Comparison of ENCODE assay signal across 29 cellular contexts in the genomic region with DNA sequence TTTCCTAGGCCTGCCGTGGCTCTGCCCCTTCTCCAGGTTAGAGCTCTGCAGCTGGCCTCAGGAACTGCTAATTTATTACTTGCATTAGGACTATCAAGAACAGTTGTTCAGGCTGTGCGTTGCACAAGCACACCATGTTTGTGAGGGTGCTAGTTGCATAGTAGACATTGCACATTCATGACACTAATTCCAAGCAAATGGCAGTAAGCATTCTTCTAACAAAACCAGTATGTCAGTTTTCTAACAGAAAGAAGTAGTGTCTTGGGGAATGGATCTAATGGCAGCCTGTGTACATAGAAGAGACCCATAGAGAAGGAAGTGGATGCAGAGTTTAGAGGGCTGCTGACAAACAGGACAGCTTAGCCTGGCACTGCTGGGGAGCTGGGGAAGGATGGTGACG. TPM values are rescaled to one million over a fixed set of nuclear protein-coding genes. Genes with fewer than 3 reads are reported as not detected.
DNase-seq lines count a peak whose midpoint lies in the region; FAIRE-seq and TF ChIP-seq lines count a peak whose summit lies in the region.
"Had no signal": no experiment of that assay in that cellular context is flagged by ENCODE, and none has a peak within 500 bp of the region (broad histone marks: within the 10 kb centered on the region; RNA-seq: fewer than 3 reads in every experiment).

No MANE protein-coding gene starts in this region.

- TF ChIP-seq CTCF in C4-2B (conservative IDR thresholded peaks at IDR 0.05) (no peak), bronchial epithelial cell (IDR thresholded peaks at IDR 0.05; ENCODE audit: insufficient read depth, low read length, severe bottlenecking) (no peak), osteoblast (IDR thresholded peaks at IDR 0.05; ENCODE audit: extremely low read depth, low read depth, low read length) (no peak), colonic mucosa (IDR thresholded peaks at IDR 0.05) (no peak), transverse colon (IDR thresholded peaks at IDR 0.05) (no peak)

- no peak overlapping the region for H3K4me3 Mint-ChIP-seq in activated CD4-positive, alpha-beta memory T cell treated with anti-CD3 and anti-CD28 coated beads for 36 hours
- H3K4me3 Mint-ChIP-seq: B cell; CD14-positive monocyte; CD4-positive, alpha-beta memory T cell; CD4-positive, CD25-positive, alpha-beta regulatory T cell; CD8-positive, alpha-beta memory T cell had no signal

- H3K27me3 Mint-ChIP-seq in activated CD4-positive, alpha-beta memory T cell treated with anti-CD3 and anti-CD28 coated beads for 36 hours, result peaks cover 3% of the 10 kb centered on the region

- in situ Hi-C loops in transverse colon (cut with MboI; ENCODE audit: low pct_ligation_motif_present in 1 of 4, low pct_unique_long_range_greater_than_20kb in 1 of 4, low sequenced_read_pairs in 3 of 4), result no loop called here

- TF ChIP-seq POLR2A in transverse colon (IDR thresholded peaks at IDR 0.05), result no peak

- no peak overlapping the region for H3K4me2 ChIP-seq in osteoblast (ENCODE audit: insufficient read depth, low read length)

- H3K4me3 ChIP-seq in bronchial epithelial cell (ENCODE audit: low read depth, low read length) (no peak overlapping the region), osteoblast (ENCODE audit: insufficient read depth, low read length) (no peak overlapping the region), colonic mucosa (no peak overlapping the region), transverse colon (no peak overlapping the region)
- H3K4me3 ChIP-seq: BLaER1 treated with 17β-estradiol and CSF1 and Interleukin-3, amounts not matched to agents 10 nM and 100 nM; GM12878 had no signal

- no peak overlapping the region for H3K9ac ChIP-seq in colonic mucosa (ENCODE audit: low read depth in 2 of 2, low read length in 2 of 2)
- H3K9ac ChIP-seq: BLaER1 treated with 17β-estradiol and CSF1 and Interleukin-3, amounts not matched to agents 10 nM and 100 nM had no signal

- 89% methylated on average over 3 of the region's 3 CpGs; no CpG with 5 or more reads in 1 of the 2 donors for WGBS in transverse colon (ENCODE audit: low coverage in 1 of 2), 2 donors

- H3K9me3 ChIP-seq in osteoblast (ENCODE audit: low read depth, low read length), result no peaks in the 10 kb centered on the region
- no peaks in the 10 kb centered on the region for H3K9me3 ChIP-seq in colonic mucosa
- no peaks in the 10 kb centered on the region for H3K9me3 ChIP-seq in transverse colon
- H3K9me3 ChIP-seq: BLaER1 treated with 17β-estradiol and CSF1 and Interleukin-3, amounts not matched to agents 10 nM and 100 nM had no signal

- FAIRE-seq in bronchial epithelial cell (lab: Jason Lieb, UNC) (peak; percentile 50), urothelium cell line (lab: Jason Lieb, UNC) (peak; percentile 72)
- FAIRE-seq: A204.1, GM12878, GM12892, GM18507 had no signal

- H3K4me1 Mint-ChIP-seq in activated CD4-positive, alpha-beta memory T cell treated with anti-CD3 and anti-CD28 coated beads for 36 hours (ENCODE audit: low read depth), result no peaks in the 10 kb centered on the region
- H3K4me1 Mint-ChIP-seq: B cell; CD14-positive monocyte; CD4-positive, alpha-beta memory T cell; CD4-positive, CD25-positive, alpha-beta regulatory T cell; CD8-positive, alpha-beta memory T cell had no signal

- no peaks in the 10 kb centered on the region for H3K9me3 Mint-ChIP-seq in activated CD4-positive, alpha-beta memory T cell treated with anti-CD3 and anti-CD28 coated beads for 36 hours
- H3K9me3 Mint-ChIP-seq: CD14-positive monocyte; CD8-positive, alpha-beta memory T cell had no signal

- no peaks in the 10 kb centered on the region for H3K36me3 ChIP-seq in bronchial epithelial cell (ENCODE audit: control insufficient read depth, insufficient read depth, low read length)
- H3K36me3 ChIP-seq in osteoblast (ENCODE audit: insufficient read depth, low read length), result no peaks in the 10 kb centered on the region
- no peaks in the 10 kb centered on the region for H3K36me3 ChIP-seq in colonic mucosa
- no peaks in the 10 kb centered on the region for H3K36me3 ChIP-seq in transverse colon
- H3K36me3 ChIP-seq: BLaER1 treated with 17β-estradiol and CSF1 and Interleukin-3, amounts not matched to agents 10 nM and 100 nM had no signal

- DNase-seq in bronchial epithelial cell (ENCODE audit: low read depth) (no peak), osteoblast (ENCODE audit: insufficient read length, low spot score, missing footprints) (peak; percentile 58), urothelium cell line (ENCODE audit: low spot score) (no peak), NCI-H2107 treated with DMSO at 0.1 percent for 48 hours (lab: John Stamatoyannopoulos, UW; ENCODE audit: unreplicated experiment) (no peak), colonic mucosa (no peak), transverse colon (no peak)
- DNase-seq in activated CD4-positive, alpha-beta memory T cell treated with anti-CD3 and anti-CD28 coated beads for 36 hours, result no peak
- DNase-seq: 8988T; ACHN; AML-193; CD4-positive, alpha-beta memory T cell; CD4-positive, CD25-positive, alpha-beta regulatory T cell; CD8-positive, alpha-beta memory T cell; COR-L47; DMS 273 treated with DMSO at 0.1 percent for 48 hours; DMS153; DMS53; DMS79; DND-41; EL; GDM1 had no signal

- H3K27ac ChIP-seq in C4-2B (peak overlapping the region; percentile 96), osteoblast (ENCODE audit: low read depth, low read length) (no peak overlapping the region), colonic mucosa (no peak overlapping the region), transverse colon (no peak overlapping the region)
- H3K27ac ChIP-seq: BLaER1 treated with 17β-estradiol and CSF1 and Interleukin-3, amounts not matched to agents 10 nM and 100 nM had no signal

- no peak overlapping the region for H2AFZ ChIP-seq in osteoblast (ENCODE audit: low read length)

- H3K27me3 ChIP-seq in bronchial epithelial cell (ENCODE audit: control insufficient read depth, insufficient read depth, low read length) (peaks cover 4% of the 10 kb centered on the region), osteoblast (ENCODE audit: insufficient read depth, low read length) (peaks cover 17% of the 10 kb centered on the region), colonic mucosa (no peaks in the 10 kb centered on the region), transverse colon (no peaks in the 10 kb centered on the region)
- H3K27me3 ChIP-seq: BLaER1 treated with 17β-estradiol and CSF1 and Interleukin-3, amounts not matched to agents 10 nM and 100 nM had no signal

- intact Hi-C loops in colonic mucosa (cut with DNase I) (no loop called here), transverse colon (cut with DNase I; ENCODE audit: low total_unique reads) (no loop called here)
- intact Hi-C loops in activated CD4-positive, alpha-beta memory T cell treated with anti-CD3 and anti-CD28 coated beads for 36 hours (cut with micrococcal nuclease), result no loop called here

- no peaks in the 10 kb centered on the region for H3K4me1 ChIP-seq in osteoblast (ENCODE audit: insufficient read depth, low read length)
- no peaks in the 10 kb centered on the region for H3K4me1 ChIP-seq in colonic mucosa
- peaks cover 0 to 9% (median 3%) of the 10 kb centered on the region in 4 donors for H3K4me1 ChIP-seq in transverse colon

- no peaks in the 10 kb centered on the region for H4K20me1 ChIP-seq in osteoblast (ENCODE audit: insufficient read depth, low read length)

- CTCF ChIA-PET in activated CD4-positive, alpha-beta memory T cell treated with anti-CD3 and anti-CD28 coated beads for 36 hours (lab: Charles Lee), result interaction anchor here (0.9 to 1.3 kb wide), 2 partner anchors 83 to 102 kb away, joined by 3 to 4 read pairs; no protein-coding TSS in a partner anchor

- TF ChIP-seq EP300 in transverse colon (IDR thresholded peaks at IDR 0.05; ENCODE audit: low read depth), result no peak

- H3K36me3 Mint-ChIP-seq in activated CD4-positive, alpha-beta memory T cell treated with anti-CD3 and anti-CD28 coated beads for 36 hours, result no peaks in the 10 kb centered on the region
- H3K36me3 Mint-ChIP-seq: CD14-positive monocyte; CD4-positive, alpha-beta memory T cell; CD4-positive, CD25-positive, alpha-beta regulatory T cell; CD8-positive, alpha-beta memory T cell had no signal

- POLR2A ChIA-PET in activated CD4-positive, alpha-beta memory T cell treated with anti-CD3 and anti-CD28 coated beads for 36 hours (lab: Charles Lee), result no interaction called here

- H3K27ac Mint-ChIP-seq in activated CD4-positive, alpha-beta memory T cell treated with anti-CD3 and anti-CD28 coated beads for 36 hours, result no peak overlapping the region
- H3K27ac Mint-ChIP-seq: B cell; CD14-positive monocyte; CD4-positive, alpha-beta memory T cell; CD4-positive, CD25-positive, alpha-beta regulatory T cell had no signal

- H3K79me2 ChIP-seq in osteoblast (ENCODE audit: insufficient read depth, low read length), result no peaks in the 10 kb centered on the region

RNA-seq across cellular contexts. Expression of a gene that starts 53.9 kb away (rescaled TPM):
- total RNA-seq in bronchial epithelial cell, result 91.6 and 242 TPM in 2 replicates
- 71.9 and 75.3 TPM in 2 replicates for total RNA-seq in osteoblast
- 100 to 1,000 TPM; 118 to 192 TPM for total RNA-seq in colonic mucosa
- 10 to 100 TPM; 11.6 to 52.7 (median 30.4) TPM for total RNA-seq in transverse colon
- total RNA-seq in activated CD4-positive, alpha-beta memory T cell treated with anti-CD3 and anti-CD28 coated beads for 36 hours, result 100 to 1,000 TPM; 327 to 330 TPM

RNA-seq across cellular contexts. Expression of a gene that starts 54.3 kb away (rescaled TPM):
- total RNA-seq in bronchial epithelial cell (112 and 140 TPM in 2 replicates), osteoblast (131 and 163 TPM in 2 replicates), colonic mucosa (10 to 100 TPM; 79.7 to 83.1 TPM), transverse colon (100 to 1,000 TPM in 1 of 4 donors, 10 to 100 TPM in 3; 24.5 to 103 (median 72.2) TPM)
- 10 to 100 TPM; 39.3 to 40.3 TPM for total RNA-seq in activated CD4-positive, alpha-beta memory T cell treated with anti-CD3 and anti-CD28 coated beads for 36 hours
